In genomic region chr10:46220187-46220586, GRCh38 we compare ENCODE assay signal across 22 cellular contexts.
"Had no signal": no experiment of that assay in that cellular context is flagged by ENCODE, and none has a peak within 500 bp of the region (broad histone marks: within the 10 kb centered on the region; RNA-seq: fewer than 3 reads in every experiment).

No MANE protein-coding gene starts in this region.

- H3K27me3 Mint-ChIP-seq: activated CD4-positive, alpha-beta T cell treated with anti-CD3 and anti-CD28 coated beads, Interleukin-2, amount 10 ng/mL, durations not matched to agents 24 days and 14 days; activated CD8-positive, alpha-beta T cell treated with anti-CD3 and anti-CD28 coated beads for 36 hours; activated naive CD8-positive, alpha-beta T cell treated with anti-CD3 and anti-CD28 coated beads for 36 hours; effector memory CD8-positive, alpha-beta T cell; T-cell had no signal

- H3K27me3 ChIP-seq: right lobe of liver, stomach, upper lobe of left lung had no signal

- H3K27ac Mint-ChIP-seq: activated CD4-positive, alpha-beta T cell treated with anti-CD3 and anti-CD28 coated beads, Interleukin-2, amount 10 ng/mL, durations not matched to agents 24 days and 14 days; activated naive CD8-positive, alpha-beta T cell treated with anti-CD3 and anti-CD28 coated beads for 36 hours; activated T-helper 1 cell treated with anti-CD3 and anti-CD28 coated beads, Interleukin-12 subunit alpha, Interleukin-12 subunit beta, Interleukin-2, Interleukin-4 antibody, amounts not matched to agents 30 ng/mL and 10 ng/mL and 1 ng/mL, durations not matched to agents 14 hours and 24 hours and 36 hours; memory B cell had no signal

- H3K9me3 Mint-ChIP-seq: activated CD4-positive, alpha-beta T cell treated with anti-CD3 and anti-CD28 coated beads, Interleukin-2, amount 10 ng/mL, durations not matched to agents 24 days and 14 days; activated CD8-positive, alpha-beta T cell treated with anti-CD3 and anti-CD28 coated beads for 36 hours; activated naive CD8-positive, alpha-beta T cell treated with anti-CD3 and anti-CD28 coated beads for 36 hours; activated T-helper 1 cell treated with anti-CD3 and anti-CD28 coated beads, Interleukin-12 subunit alpha, Interleukin-12 subunit beta, Interleukin-2, Interleukin-4 antibody, amounts not matched to agents 30 ng/mL and 10 ng/mL and 1 ng/mL, durations not matched to agents 14 hours and 24 hours and 36 hours; effector memory CD8-positive, alpha-beta T cell; memory B cell; neural crest cell; T-cell had no signal

- DNase-seq: activated CD8-positive, alpha-beta T cell treated with anti-CD3 and anti-CD28 coated beads for 36 hours; activated naive CD4-positive, alpha-beta T cell; activated naive CD8-positive, alpha-beta T cell treated with anti-CD3 and anti-CD28 coated beads for 36 hours; amniotic stem cell; effector memory CD8-positive, alpha-beta T cell; foreskin keratinocyte; glutamatergic neuron; kidney glomerular epithelial cell; left ventricle myocardium inferior; psoas muscle; small intestine; stimulated activated CD4-positive, alpha-beta T cell treated with anti-CD3 and anti-CD28 coated beads, Interleukin-4, amount 100 ng/mL, for 1 hour; stomach; T-helper 9 cell had no signal

- H3K4me3 Mint-ChIP-seq: activated CD4-positive, alpha-beta T cell treated with anti-CD3 and anti-CD28 coated beads, Interleukin-2, amount 10 ng/mL, durations not matched to agents 24 days and 14 days; activated CD8-positive, alpha-beta T cell treated with anti-CD3 and anti-CD28 coated beads for 36 hours; activated naive CD8-positive, alpha-beta T cell treated with anti-CD3 and anti-CD28 coated beads for 36 hours; activated T-helper 1 cell treated with anti-CD3 and anti-CD28 coated beads, Interleukin-12 subunit alpha, Interleukin-12 subunit beta, Interleukin-2, Interleukin-4 antibody, amounts not matched to agents 30 ng/mL and 10 ng/mL and 1 ng/mL, durations not matched to agents 14 hours and 24 hours and 36 hours; effector memory CD8-positive, alpha-beta T cell; memory B cell; neural crest cell; T-cell had no signal

- H3K9me3 ChIP-seq: left ventricle myocardium inferior, psoas muscle, right lobe of liver, stomach, upper lobe of left lung had no signal

- H3K27ac ChIP-seq: epithelial cell of prostate, foreskin keratinocyte, left ventricle myocardium inferior, psoas muscle, right lobe of liver, stomach, upper lobe of left lung had no signal

- H3K4me3 ChIP-seq: left ventricle myocardium inferior, psoas muscle, right lobe of liver, stomach, upper lobe of left lung had no signal

- H3K4me1 ChIP-seq: foreskin keratinocyte, left ventricle myocardium inferior, psoas muscle, right lobe of liver, stomach, upper lobe of left lung had no signal

- H3K36me3 ChIP-seq: left ventricle myocardium inferior, right lobe of liver, stomach, upper lobe of left lung had no signal

- H3K4me1 Mint-ChIP-seq: activated naive CD8-positive, alpha-beta T cell treated with anti-CD3 and anti-CD28 coated beads for 36 hours had no signal

- ATAC-seq: activated CD8-positive, alpha-beta T cell treated with anti-CD3 and anti-CD28 coated beads for 36 hours; effector memory CD8-positive, alpha-beta T cell; foreskin keratinocyte; psoas muscle; T-cell had no signal
